In the genomic region with DNA sequence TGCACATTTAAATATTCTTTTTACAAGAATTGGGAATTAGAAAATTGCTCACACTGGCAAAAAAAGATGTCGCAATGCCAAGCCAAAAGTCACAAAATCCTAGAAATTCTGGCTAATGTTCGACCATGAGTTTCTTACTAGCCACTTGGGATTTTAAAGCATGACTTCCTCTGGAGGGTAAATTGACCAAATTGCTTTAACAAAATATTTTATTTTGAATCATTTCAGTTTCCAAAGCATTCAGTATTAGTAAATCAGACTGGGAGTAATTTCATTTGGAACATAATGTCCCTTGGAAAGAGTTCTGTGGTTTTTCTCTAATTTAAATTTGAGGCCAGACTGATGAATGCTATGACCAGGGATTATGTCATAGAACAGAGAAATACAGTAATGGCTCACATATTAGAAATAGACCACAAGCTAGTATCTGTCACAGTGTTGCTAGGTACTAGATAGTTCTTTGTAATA, we compare ENCODE assay signal across 15 cellular contexts. TPM values are rescaled to one million over a fixed set of nuclear protein-coding genes. Genes with fewer than 3 reads are reported as not detected.
DNase-seq lines count a peak whose midpoint lies in the region; ATAC-seq and TF ChIP-seq lines count a peak whose summit lies in the region.
"Had no signal": no experiment of that assay in that cellular context is flagged by ENCODE, and none has a peak within 500 bp of the region (broad histone marks: within the 10 kb centered on the region; RNA-seq: fewer than 3 reads in every experiment).

No MANE protein-coding gene starts in this region.

- H3K4me1 ChIP-seq in skeletal muscle satellite cell (ENCODE audit: control insufficient read depth, insufficient read depth, low read length) (peaks cover 33% of the 10 kb centered on the region), gastroesophageal sphincter (no peaks in the 10 kb centered on the region)

- DNase-seq in GM13977 (ENCODE audit: low spot score) (peak; percentile 13), SW480 (ENCODE audit: low spot score) (peak; percentile 78), fibroblast of the aortic adventitia (ENCODE audit: low read depth) (peak; percentile 20)
- no peak for DNase-seq in effector CD8-positive, alpha-beta T cell (lab: John Stamatoyannopoulos, UW)
- no peak for DNase-seq in stimulated activated CD4-positive, alpha-beta T cell treated with anti-CD3 and anti-CD28 coated beads, Interleukin-2, amount 100 ng/mL, for 24 hours
- DNase-seq: activated CD4-positive, CD25-positive, alpha-beta regulatory T cell treated with anti-CD3 and anti-CD28 coated beads, Interleukin-2, amount 50 U/mL, for 72 hours; CD4-positive, alpha-beta T cell; Karpas-422; NCI-H1930; stimulated activated CD4-positive, alpha-beta T cell treated with anti-CD3 and anti-CD28 coated beads, Interleukin-2, amount 100 ng/mL, for 48 hours; stimulated activated naive CD4-positive, alpha-beta T cell treated with Interleukin-2 at 50 U/mL for 16 hours had no signal

- no peaks in the 10 kb centered on the region for H3K9me3 ChIP-seq in skeletal muscle satellite cell (replicated peaks; ENCODE audit: low read length)
- H3K9me3 ChIP-seq in gastroesophageal sphincter = no peaks in the 10 kb centered on the region

- in situ Hi-C loops in GM13977 (cut with MboI; ENCODE audit: low pct_unique_long_range_greater_than_20kb, low sequenced_read_pairs, unreplicated experiment) = no loop called here

- H3K9ac ChIP-seq in skeletal muscle satellite cell (ENCODE audit: low read depth, low read length) = peak overlapping the region; percentile 87

- 34 to 74% methylated on average over 2 of the region's 2 CpGs for WGBS in gastroesophageal sphincter (ENCODE audit: low coverage in 1 of 2), 2 donors

- H3K4me3 ChIP-seq in fibroblast of the aortic adventitia (ENCODE audit: low read depth, low read length) = no peak overlapping the region
- H3K4me3 ChIP-seq in skeletal muscle satellite cell (ENCODE audit: low read length) = peak overlapping the region; percentile 35
- no peak overlapping the region for H3K4me3 ChIP-seq in gastroesophageal sphincter

- H3K27ac ChIP-seq in gastroesophageal sphincter = no peak overlapping the region

- H3K36me3 ChIP-seq in skeletal muscle satellite cell (ENCODE audit: insufficient read depth, low read length) (no peaks in the 10 kb centered on the region), gastroesophageal sphincter (no peaks in the 10 kb centered on the region)

- no peak for TF ChIP-seq CTCF in GM13977 (IDR thresholded peaks at IDR 0.05; ENCODE audit: extremely low read depth, insufficient read depth, missing control alignments)
- TF ChIP-seq CTCF in fibroblast of the aortic adventitia (IDR thresholded peaks at IDR 0.05; ENCODE audit: insufficient read depth, low read length) = no peak
- no peak for TF ChIP-seq CTCF in gastroesophageal sphincter (IDR thresholded peaks at IDR 0.05)

- ATAC-seq in gastroesophageal sphincter = no peak
- ATAC-seq in GM21528 (IDR thresholded peaks at IDR 0.05; ENCODE audit: low FRiP score, unreplicated experiment) = no peak

- no peak for TF ChIP-seq POLR2A in gastroesophageal sphincter (IDR thresholded peaks at IDR 0.05)

- no peak for TF ChIP-seq EP300 in gastroesophageal sphincter (IDR thresholded peaks at IDR 0.05)

- no peaks in the 10 kb centered on the region for H3K27me3 ChIP-seq in skeletal muscle satellite cell (ENCODE audit: control insufficient read depth, insufficient read depth, low read length)
- H3K27me3 ChIP-seq in gastroesophageal sphincter = no peaks in the 10 kb centered on the region

- peak overlapping the region; percentile 71 for H3K4me2 ChIP-seq in skeletal muscle satellite cell (ENCODE audit: low read length)

RNA-seq across cellular contexts. Expression of gene CXCL5, which starts 7.6 kb away (rescaled TPM):
- total RNA-seq in fibroblast of the aortic adventitia (ENCODE audit: low replicate concordance) (0.36 and 2.2 TPM in 2 replicates), gastroesophageal sphincter (1 to 10 TPM in 1 of 4 donors, under 1 TPM in 2, not detected in 1; 0.19 to 1.3 (median 0.42) TPM)
- total RNA-seq in skeletal muscle satellite cell (2012; rRNA removed) = 394 and 498 TPM in 2 replicates
- total RNA-seq: CD4-positive, alpha-beta T cell had no signal

RNA-seq across cellular contexts. Expression of gene PPBP, which starts 18.1 kb away (rescaled TPM):
- total RNA-seq in fibroblast of the aortic adventitia (ENCODE audit: low replicate concordance) = not detected in 2 replicates
- total RNA-seq in skeletal muscle satellite cell (2012; rRNA removed) = 0.51 and 0.66 TPM in 2 replicates
- not detected for total RNA-seq in gastroesophageal sphincter
- total RNA-seq: progenitor cell of endocrine pancreas had no signal

RNA-seq across cellular contexts. Expression of gene PF4, which starts 24.2 kb away (rescaled TPM):
- total RNA-seq in fibroblast of the aortic adventitia (ENCODE audit: low replicate concordance) (not detected in 2 replicates), gastroesophageal sphincter (not detected)
- total RNA-seq in skeletal muscle satellite cell (2012; rRNA removed) = 3.5 and 8.4 TPM in 2 replicates
- total RNA-seq: CD4-positive, alpha-beta T cell had no signal

RNA-seq across cellular contexts. Expression of gene CXCL3, which starts 32.4 kb away (rescaled TPM):
- total RNA-seq in fibroblast of the aortic adventitia (ENCODE audit: low replicate concordance) (0.09 TPM in 1 of 2 replicates, not detected in the other), gastroesophageal sphincter (1 to 10 TPM in 1 of 4 donors, not detected in 3; 1.9 TPM)
- total RNA-seq in skeletal muscle satellite cell (2012; rRNA removed) = 20.5 and 63.1 TPM in 2 replicates

Comparison
In these comparisons a context has a peak if more than half of its experiments do, and no peak if none do; other contexts are left out.
1. DNase-seq: peak in GM13977 (single experiment), SW480 (single experiment) and fibroblast of the aortic adventitia (single experiment); none in effector CD8-positive, alpha-beta T cell (single experiment) and stimulated activated CD4-positive, alpha-beta T cell treated with anti-CD3 and anti-CD28 coated beads, Interleukin-2, amount 100 ng/mL, for 24 hours (0 of 2).